In genomic region chr9:136624184-136624951, GRCh38 we compare ENCODE assay signal across 17 cellular contexts. TPM values are rescaled to one million over a fixed set of nuclear protein-coding genes. Genes with fewer than 3 reads are reported as not detected.
DNase-seq lines count a peak whose midpoint lies in the region; ATAC-seq and TF ChIP-seq lines count a peak whose summit lies in the region.
"Had no signal": no experiment of that assay in that cellular context is flagged by ENCODE, and none has a peak within 500 bp of the region (broad histone marks: within the 10 kb centered on the region; RNA-seq: fewer than 3 reads in every experiment).

No MANE protein-coding gene starts in this region.

- POLR2A ChIA-PET in Panc1 (lab: Charles Lee): no interaction called here
- POLR2A ChIA-PET in activated CD8-positive, alpha-beta T cell treated with anti-CD3 and anti-CD28 coated beads for 36 hours (lab: Charles Lee): no interaction called here

- DNase-seq in CD14-positive monocyte (ENCODE audit: low spot score) (peak; percentile 45), Panc1 (ENCODE audit: low read depth, low spot score) (no peak), left cardiac atrium (peak; percentile 27), prostate gland (ENCODE audit: low spot score) (no peak), CD1c-positive myeloid dendritic cell (ENCODE audit: extremely low spot score) (no peak), osteocyte (ENCODE audit: extremely low spot score, unreplicated experiment) (no peak)
- DNase-seq in activated CD8-positive, alpha-beta T cell treated with anti-CD3 and anti-CD28 coated beads for 36 hours: no peak
- DNase-seq: activated CD4-positive, alpha-beta T cell treated with anti-CD3 and anti-CD28 coated beads for 4 hours; activated T-cell treated with anti-CD3 and anti-CD28 coated beads, Interleukin-2, amount 50 U/mL, for 4 hours; NCI-H187 treated with DMSO at 0.1 percent for 48 hours; NCI-H774; RPMI8226; T-helper 2 cell had no signal

- WGBS in prostate gland: 46% methylated on average over 15 of the region's 16 CpGs

- no peak for TF ChIP-seq POLR2A in prostate gland (IDR thresholded peaks at IDR 0.05)

- H3K27ac Mint-ChIP-seq in CD14-positive monocyte (no peak overlapping the region), osteocyte (ENCODE audit: unreplicated experiment) (no peak overlapping the region)
- H3K27ac Mint-ChIP-seq in activated CD8-positive, alpha-beta T cell treated with anti-CD3 and anti-CD28 coated beads for 36 hours: no peak overlapping the region
- no peak overlapping the region for H3K27ac Mint-ChIP-seq in activated T-helper 17 cell treated with anti-CD3 and anti-CD28 coated beads, Interleukin-2, amount 50 U/mL, for 72 hours
- H3K27ac Mint-ChIP-seq: stimulated activated naive CD8-positive, alpha-beta T cell treated with anti-CD3 and anti-CD28 coated beads, Interleukin-15, Interleukin-2, amounts not matched to agents 100 ng/mL and 50 ng/mL, for 24 hours had no signal

- no peak overlapping the region for H3K4me3 ChIP-seq in Panc1 (ENCODE audit: low read depth in 2 of 2, low read length in 2 of 2)
- no peak overlapping the region for H3K4me3 ChIP-seq in prostate gland
- H3K4me3 ChIP-seq: lung, smooth muscle cell had no signal

- H3K9me3 ChIP-seq in Panc1 (ENCODE audit: control insufficient read depth, insufficient read depth, low read depth, low read length) (no peaks in the 10 kb centered on the region), prostate gland (no peaks in the 10 kb centered on the region)

- BruUV-seq in Panc1 (replicated peaks; lab: Mats Ljungman, UMichigan): no TSS peak

- no peaks in the 10 kb centered on the region for H3K27me3 ChIP-seq in Panc1 (ENCODE audit: control insufficient read depth, insufficient read depth, low read length)
- H3K27me3 ChIP-seq in prostate gland (replicated peaks; ENCODE audit: insufficient read depth): no peaks in the 10 kb centered on the region

- H3K4me1 Mint-ChIP-seq in CD14-positive monocyte (peaks cover 30% of the 10 kb centered on the region), osteocyte (ENCODE audit: unreplicated experiment) (peaks cover 22% of the 10 kb centered on the region)
- no peaks in the 10 kb centered on the region for H3K4me1 Mint-ChIP-seq in activated CD8-positive, alpha-beta T cell treated with anti-CD3 and anti-CD28 coated beads for 36 hours (ENCODE audit: low read depth)
- H3K4me1 Mint-ChIP-seq in activated T-helper 17 cell treated with anti-CD3 and anti-CD28 coated beads, Interleukin-2, amount 50 U/mL, for 72 hours: no peaks in the 10 kb centered on the region

- H3K36me3 Mint-ChIP-seq in CD14-positive monocyte: peaks cover 4 to 7% of the 10 kb centered on the region in 2 donors
- H3K36me3 Mint-ChIP-seq in activated CD8-positive, alpha-beta T cell treated with anti-CD3 and anti-CD28 coated beads for 36 hours (ENCODE audit: low read depth): no peaks in the 10 kb centered on the region
- H3K36me3 Mint-ChIP-seq in osteocyte (ENCODE audit: unreplicated experiment): no peaks in the 10 kb centered on the region
- no peaks in the 10 kb centered on the region for H3K36me3 Mint-ChIP-seq in activated T-helper 17 cell treated with anti-CD3 and anti-CD28 coated beads, Interleukin-2, amount 50 U/mL, for 72 hours (ENCODE audit: low read depth)

- intact Hi-C loops in CD14-positive monocyte (cut with micrococcal nuclease): no loop called here
- intact Hi-C loops in Panc1 (cut with micrococcal nuclease; ENCODE audit: unreplicated experiment): no loop called here
- intact Hi-C loops in left cardiac atrium (cut with DNase I): loop anchor here (10.0 kb wide), 2 partner anchors 50 to 80 kb away; partner anchors contain the start of gene NOTCH1 (in 1 of the 2)
- intact Hi-C loops in prostate gland (cut with DNase I): loop anchor here (2.0 to 5.0 kb wide), 2 partner anchors 77 to 136 kb away; partner anchors contain the start of gene NOTCH1
- intact Hi-C loops in activated CD8-positive, alpha-beta T cell treated with anti-CD3 and anti-CD28 coated beads for 36 hours (cut with micrococcal nuclease): no loop called here

- ATAC-seq in Panc1 (peak; percentile 44), left cardiac atrium (no peak)
- no peak for ATAC-seq in activated CD8-positive, alpha-beta T cell treated with anti-CD3 and anti-CD28 coated beads for 36 hours
- no peak for ATAC-seq in activated T-helper 17 cell treated with anti-CD3 and anti-CD28 coated beads, Interleukin-2, amount 50 U/mL, for 72 hours (replicated peaks)
- ATAC-seq: activated T-cell treated with anti-CD3 and anti-CD28 coated beads, Interleukin-2, amount 50 U/mL, for 4 hours had no signal

- peaks cover 16% of the 10 kb centered on the region for H3K4me1 ChIP-seq in Panc1 (ENCODE audit: control insufficient read depth, insufficient read depth, low read length)
- H3K4me1 ChIP-seq in prostate gland (replicated peaks): peaks cover 7% of the 10 kb centered on the region

- H3K9me3 Mint-ChIP-seq in CD14-positive monocyte (peaks cover 0 to 5% (median 0%) of the 10 kb centered on the region in 7 donors), osteocyte (ENCODE audit: unreplicated experiment) (no peaks in the 10 kb centered on the region)
- H3K9me3 Mint-ChIP-seq in activated CD8-positive, alpha-beta T cell treated with anti-CD3 and anti-CD28 coated beads for 36 hours: no peaks in the 10 kb centered on the region
- H3K9me3 Mint-ChIP-seq in activated T-helper 17 cell treated with anti-CD3 and anti-CD28 coated beads, Interleukin-2, amount 50 U/mL, for 72 hours: no peaks in the 10 kb centered on the region
- H3K9me3 Mint-ChIP-seq: activated T-cell treated with anti-CD3 and anti-CD28 coated beads, Interleukin-2, amount 50 U/mL, for 4 hours; stimulated activated naive CD8-positive, alpha-beta T cell treated with anti-CD3 and anti-CD28 coated beads, Interleukin-15, Interleukin-2, amounts not matched to agents 100 ng/mL and 50 ng/mL, for 24 hours had no signal

- H3K27ac ChIP-seq in Panc1 (ENCODE audit: low read length): no peak overlapping the region
- peak overlapping the region; percentile 39 to 65 for H3K27ac ChIP-seq in prostate gland

- H3K4me3 Mint-ChIP-seq in CD14-positive monocyte (no peak overlapping the region), osteocyte (ENCODE audit: unreplicated experiment) (no peak overlapping the region)
- H3K4me3 Mint-ChIP-seq in activated CD8-positive, alpha-beta T cell treated with anti-CD3 and anti-CD28 coated beads for 36 hours: no peak overlapping the region
- H3K4me3 Mint-ChIP-seq in activated T-helper 17 cell treated with anti-CD3 and anti-CD28 coated beads, Interleukin-2, amount 50 U/mL, for 72 hours: no peak overlapping the region
- H3K4me3 Mint-ChIP-seq: activated T-cell treated with anti-CD3 and anti-CD28 coated beads, Interleukin-2, amount 50 U/mL, for 4 hours; stimulated activated naive CD8-positive, alpha-beta T cell treated with anti-CD3 and anti-CD28 coated beads, Interleukin-15, Interleukin-2, amounts not matched to agents 100 ng/mL and 50 ng/mL, for 24 hours had no signal

- in situ Hi-C loops in Panc1 (cut with HindIII; ENCODE audit: low pct_unique_long_range_greater_than_20kb, low sequenced_read_pairs): no loop called here

- CTCF ChIA-PET in Panc1 (lab: Charles Lee): interaction anchor here (0.5 to 3.4 kb wide), 3 partner anchors 16 to 443 kb away, joined by 3 to 18 read pairs (median 3); no protein-coding TSS in a partner anchor
- CTCF ChIA-PET in activated CD8-positive, alpha-beta T cell treated with anti-CD3 and anti-CD28 coated beads for 36 hours (lab: Charles Lee): interaction anchor here (7.6 kb wide), 1 partner anchor 137 kb away, joined by 93 read pairs; no protein-coding TSS in a partner anchor

- H3K27me3 Mint-ChIP-seq in CD14-positive monocyte (ENCODE audit: low read depth in 3 of 3) (peaks cover 23 to 38% (median 25%) of the 10 kb centered on the region in 3 donors), osteocyte (ENCODE audit: unreplicated experiment) (no peaks in the 10 kb centered on the region)
- H3K27me3 Mint-ChIP-seq in activated CD8-positive, alpha-beta T cell treated with anti-CD3 and anti-CD28 coated beads for 36 hours: peaks cover 6% of the 10 kb centered on the region
- peaks cover 3% of the 10 kb centered on the region for H3K27me3 Mint-ChIP-seq in activated T-helper 17 cell treated with anti-CD3 and anti-CD28 coated beads, Interleukin-2, amount 50 U/mL, for 72 hours
- H3K27me3 Mint-ChIP-seq: stimulated activated naive CD8-positive, alpha-beta T cell treated with anti-CD3 and anti-CD28 coated beads, Interleukin-15, Interleukin-2, amounts not matched to agents 100 ng/mL and 50 ng/mL, for 24 hours had no signal

- TF ChIP-seq CTCF in CD14-positive monocyte (IDR thresholded peaks at IDR 0.05): no peak
- no peak for TF ChIP-seq CTCF in Panc1 (IDR thresholded peaks at IDR 0.05)
- TF ChIP-seq CTCF in prostate gland (IDR thresholded peaks at IDR 0.05): no peak
- no peak for TF ChIP-seq CTCF in activated CD8-positive, alpha-beta T cell treated with anti-CD3 and anti-CD28 coated beads for 36 hours (IDR thresholded peaks at IDR 0.05)
- no peak for TF ChIP-seq CTCF in osteocyte (IDR thresholded peaks at IDR 0.05)

- no peaks in the 10 kb centered on the region for H3K36me3 ChIP-seq in Panc1 (ENCODE audit: control insufficient read depth, insufficient read depth, low read length)
- no peaks in the 10 kb centered on the region for H3K36me3 ChIP-seq in prostate gland

RNA-seq across cellular contexts. Expression of gene EGFL7, which starts 38.3 kb away (rescaled TPM):
- 1 to 10 TPM; 2.2 to 2.8 TPM for polyA plus RNA-seq in CD14-positive monocyte
- total RNA-seq in Panc1 (2021; ENCODE audit: unreplicated experiment): 42.3 TPM
- polyA plus RNA-seq in Panc1 (2012; ENCODE audit: insufficient read length): 81.9 TPM
- total RNA-seq in left cardiac atrium: 100 to 1,000 TPM in 1 of 2 donors, 10 to 100 TPM in 1; 86.6 to 138 TPM
- 100 to 1,000 TPM in 1 of 2 donors, 10 to 100 TPM in 1; 49.3 to 118 TPM for total RNA-seq in prostate gland
- total RNA-seq in activated CD8-positive, alpha-beta T cell treated with anti-CD3 and anti-CD28 coated beads for 36 hours: 1 to 10 TPM; 1.1 to 1.6 TPM
- total RNA-seq in osteocyte: 6.9 and 8.4 TPM in 2 replicates
- 1 to 10 TPM in 1 of 2 donors, under 1 TPM in 1; 0.78 to 1.0 TPM for total RNA-seq in activated T-helper 17 cell treated with anti-CD3 and anti-CD28 coated beads, Interleukin-2, amount 50 U/mL, for 72 hours

Comparison
In these comparisons a context has a peak if more than half of its experiments do, and no peak if none do; other contexts are left out.
1. DNase-seq: peak in CD14-positive monocyte (single experiment) and left cardiac atrium (single experiment); none in Panc1 (single experiment), prostate gland (single experiment), activated CD8-positive, alpha-beta T cell treated with anti-CD3 and anti-CD28 coated beads for 36 hours (single experiment), CD1c-positive myeloid dendritic cell (single experiment) and osteocyte (single experiment).
2. intact Hi-C loops: an anchor here in left cardiac atrium (10.0 kb wide) and prostate gland (2.0 to 5.0 kb wide); none called in CD14-positive monocyte, Panc1 and activated CD8-positive, alpha-beta T cell treated with anti-CD3 and anti-CD28 coated beads for 36 hours.